In genomic region chr4:90127706-90128345, GRCh38 we compare ENCODE assay signal across 8 cellular contexts. TPM values are rescaled to one million over a fixed set of nuclear protein-coding genes. Genes with fewer than 3 reads are reported as not detected.
A peak's percentile ranks its signal among the peaks of the same experiment; 100 is the strongest.
DNase-seq lines count a peak whose midpoint lies in the region; ATAC-seq, FAIRE-seq and TF ChIP-seq lines count a peak whose summit lies in the region.

No MANE protein-coding gene starts in this region.

- CTCF ChIA-PET in HCT116 (lab: Charles Lee) (no interaction called here), PC-9 (lab: Charles Lee) (no interaction called here)

- H3F3A ChIP-seq in PC-9 (ENCODE audit: insufficient read depth, low read depth) = no peaks in the 10 kb centered on the region

- no peaks in the 10 kb centered on the region for H3K9me3 ChIP-seq in HCT116 (ENCODE audit: control insufficient read depth in 1 of 2, insufficient read depth in 1 of 2, low read depth in 1 of 2, low read length in 2 of 2)
- no peaks in the 10 kb centered on the region for H3K9me3 ChIP-seq in PC-9 (ENCODE audit: insufficient read depth, low read depth)
- H3K9me3 ChIP-seq in ectodermal cell (ENCODE audit: control insufficient read depth, low read length) = no peaks in the 10 kb centered on the region
- H3K9me3 ChIP-seq in mesodermal cell (ENCODE audit: control insufficient read depth, low read length) = no peaks in the 10 kb centered on the region

- H3K79me2 ChIP-seq in HCT116 (ENCODE audit: insufficient read depth, low read length) = peaks cover 9% of the 10 kb centered on the region; the same call in 1 of the 2 replicates
- H3K79me2 ChIP-seq in PC-9 (ENCODE audit: low read depth) = 0 out of 2 replicates have a peak, but pooled peaks cover 7% of the 10 kb centered on the region

- H3K9me2 ChIP-seq in HCT116 (ENCODE audit: insufficient read depth) = no peaks in the 10 kb centered on the region
- H3K9me2 ChIP-seq in PC-9 (ENCODE audit: insufficient read depth) = no peaks in the 10 kb centered on the region

- POLR2A ChIA-PET in HCT116 (lab: Charles Lee) (interaction anchor here (0.6 kb wide), 1 partner anchor 482 kb away, joined by 3 read pairs; no protein-coding TSS in a partner anchor), PC-9 (lab: Charles Lee; ENCODE audit: unreplicated experiment) (no interaction called here)

- no peaks in the 10 kb centered on the region for H3K27me3 ChIP-seq in HCT116 (ENCODE audit: insufficient read depth, low read length)
- H3K27me3 ChIP-seq in PC-9 (ENCODE audit: insufficient read depth, low read depth) = no peaks in the 10 kb centered on the region
- peaks cover 53% of the 10 kb centered on the region for H3K27me3 ChIP-seq in ectodermal cell (ENCODE audit: control insufficient read depth, insufficient read depth, low read length, poor library complexity, severe bottlenecking)

- H4K20me1 ChIP-seq in HCT116 (ENCODE audit: insufficient read depth) (no peaks in the 10 kb centered on the region), PC-9 (ENCODE audit: insufficient read depth) (no peaks in the 10 kb centered on the region)

- H3K27ac ChIP-seq in HCT116 (ENCODE audit: low read depth, low read length) (peak overlapping the region; percentile 78), PC-9 (peak overlapping the region; percentile 66), ectodermal cell (ENCODE audit: insufficient read depth, low read depth, low read length, poor library complexity, severe bottlenecking) (no peak overlapping the region), mesodermal cell (ENCODE audit: low read depth, low read length, severe bottlenecking) (no peak overlapping the region), urinary bladder (ENCODE audit: low read depth) (peak overlapping the region; percentile 68)

- H3K4me3 ChIP-seq in HCT116 (replicated peaks in 1 of 2; ENCODE audit: low read depth in 1 of 2, low read length in 2 of 2) = peak overlapping the region; percentile 60 to 67
- H3K4me3 ChIP-seq in PC-9 = peak overlapping the region; percentile 63
- H3K4me3 ChIP-seq in ectodermal cell (ENCODE audit: insufficient read depth, low read depth, low read length) = peak overlapping the region; percentile 58
- peak overlapping the region; percentile 47 for H3K4me3 ChIP-seq in mesodermal cell (ENCODE audit: extremely low read depth, insufficient read depth, low read length, poor library complexity, severe bottlenecking)
- H3K4me3 ChIP-seq in urinary bladder (ENCODE audit: low read depth, low read length) = peak overlapping the region; percentile 60

- H2AFZ ChIP-seq in HCT116 (ENCODE audit: low read depth, low read length, poor library complexity, severe bottlenecking) (peak overlapping the region; percentile 94), PC-9 (peak overlapping the region; percentile 76)

- DNase-seq in HCT116 (ENCODE audit: low read depth, low spot score) (no peak), PC-9 (peak in 1 of 2 experiments; percentile 27), COLO829 (ENCODE audit: low spot score) (no peak), HTR-8/SVneo (ENCODE audit: insufficient read length, low spot score) (no peak)

- RAD21 ChIA-PET in HCT116 (lab: Charles Lee; ENCODE audit: low non-redundant PET in 1 of 2, low total read pairs in 2 of 2, uncharacterized antibody in 2 of 2, unreplicated experiment in 2 of 2) = no interaction called here

- TF ChIP-seq CTCF in HCT116 (IDR thresholded peaks at IDR 0.05 in 2 of 3, conservative IDR thresholded peaks at IDR 0.05 in 1 of 3; ENCODE audit: borderline replicate concordance in 1 of 3, insufficient read depth in 1 of 3, low read depth in 2 of 3, low read length in 2 of 3) (no peak), PC-9 (conservative IDR thresholded peaks at IDR 0.05) (no peak)

- no peak for TF ChIP-seq RAD21 in HCT116 (IDR thresholded peaks at IDR 0.05; ENCODE audit: low read depth)

- BruUV-seq in HCT116 (replicated peaks; lab: Mats Ljungman, UMichigan) = no TSS peak
- BruUV-seq in PC-9 (replicated peaks; lab: Mats Ljungman, UMichigan) = no TSS peak

- WGBS in ectodermal cell, 2 experiments = 0 to 1% methylated on average over 81 of the region's 81 CpGs
- WGBS in mesodermal cell (ENCODE audit: insufficient coverage in 2 of 2), 2 experiments = 0 to 1% methylated on average over 35 to 43 of the region's 81 CpGs
- WGBS in urinary bladder = under 1% methylated on average over 81 of the region's 81 CpGs

- no peak for TF ChIP-seq POLR2A in HCT116 (IDR thresholded peaks at IDR 0.05; ENCODE audit: borderline replicate concordance, extremely low read depth, insufficient read depth, insufficient read length)

- H3K36me3 ChIP-seq in HCT116 (ENCODE audit: control insufficient read depth in 1 of 2, insufficient read depth in 2 of 2, low read length in 2 of 2) (no peaks in the 10 kb centered on the region), PC-9 (ENCODE audit: low read depth) (no peaks in the 10 kb centered on the region), ectodermal cell (ENCODE audit: control insufficient read depth, insufficient read depth, low read length) (no peaks in the 10 kb centered on the region), mesodermal cell (ENCODE audit: control insufficient read depth, insufficient read depth, low read length) (no peaks in the 10 kb centered on the region), urinary bladder (ENCODE audit: insufficient read depth) (no peaks in the 10 kb centered on the region)

- peak overlapping the region; percentile 63 for H3K9ac ChIP-seq in HCT116 (ENCODE audit: low read length)

- ATAC-seq in GM18867 (IDR thresholded peaks at IDR 0.05; ENCODE audit: unreplicated experiment) = peak; percentile 3
- ATAC-seq in HCT116 = peak; percentile 59

- H3K4me1 ChIP-seq in HCT116 (ENCODE audit: control insufficient read depth in 1 of 2, insufficient read depth in 2 of 2, low read length in 2 of 2) (peaks cover 2 to 16% of the 10 kb centered on the region in 2 experiments; a peak in 3 of 4 replicates), PC-9 (replicated peaks; ENCODE audit: insufficient read depth) (no peaks in the 10 kb centered on the region), ectodermal cell (ENCODE audit: control insufficient read depth, insufficient read depth, low read length) (peaks cover 5% of the 10 kb centered on the region), mesodermal cell (ENCODE audit: control insufficient read depth, insufficient read depth, low read length, poor library complexity, severe bottlenecking) (no peaks in the 10 kb centered on the region), urinary bladder (ENCODE audit: insufficient read depth) (no peaks in the 10 kb centered on the region)

- FAIRE-seq in HTR-8/SVneo (lab: Jason Lieb, UNC) = no peak

- peak overlapping the region; percentile 79 for H3K4me2 ChIP-seq in HCT116 (ENCODE audit: low read length)
- H3K4me2 ChIP-seq in PC-9 = peak overlapping the region; percentile 81

- intact Hi-C loops in HCT116 (cut with micrococcal nuclease) (no loop called here), PC-9 (cut with micrococcal nuclease; ENCODE audit: unreplicated experiment) (loop anchor here (5.0 kb wide), 1 partner anchor 101 kb away; no protein-coding TSS in a partner anchor)

TF ChIP-seq in HCT116, 20 proteins besides CTCF, POLR2A, EP300 and RAD21:
- TF ChIP-seq ZFX (IDR thresholded peaks at IDR 0.05) (peak; percentile 72), POLR2AphosphoS5 (IDR thresholded peaks at IDR 0.05; ENCODE audit: low read depth, low read length) (no peak)
TF ChIP-seq in HCT116: peak in this region for 1.

RNA-seq across cellular contexts. Expression of gene CCSER1, which starts 0.6 kb away (rescaled TPM):
- total RNA-seq in HCT116 (2021; ENCODE audit: unreplicated experiment) = 6.7 TPM
- 1.6 and 2.0 TPM in 2 replicates for polyA plus RNA-seq in HCT116 (2012)
- 4.1 and 5.9 TPM in 2 replicates for total RNA-seq in PC-9 (2021)
- polyA plus RNA-seq in ectodermal cell (2013, experiment 1 of 4) = 0.15 TPM
- 0.48 TPM for polyA plus RNA-seq in ectodermal cell (2013, experiment 2 of 4)
- polyA plus RNA-seq in ectodermal cell (2013, experiment 3 of 4) = 0.16 TPM
- polyA plus RNA-seq in ectodermal cell (2013, experiment 4 of 4) = 0.16 TPM
- polyA plus RNA-seq in mesodermal cell (2013, experiment 1 of 2) = 0.22 TPM
- 0.15 TPM for polyA plus RNA-seq in mesodermal cell (2013, experiment 2 of 2)
- total RNA-seq in urinary bladder = 88.0 TPM
- 1.4 TPM for polyA plus RNA-seq in urinary bladder

Comparison
In these comparisons a context has a peak if more than half of its experiments do, and no peak if none do; other contexts are left out.
1. H3K27ac ChIP-seq: peak in HCT116 (single experiment), PC-9 (single experiment) and urinary bladder (single experiment); none in ectodermal cell (single experiment) and mesodermal cell (single experiment).
2. RNA of gene CCSER1, which starts 0.6 kb away (total RNA-seq): 88.0 TPM in urinary bladder (single experiment); 6.7 TPM in HCT116 (single experiment) and 4.1 to 5.9 TPM in PC-9; every median in the first group is over 10 times any median in the second.
3. Peak in every context shown above with its lines, with median percentiles within 50 percentile points of each other: H3K4me3 ChIP-seq.